ENCODE assay signal across 9 cellular contexts in genomic region chr10:51389415-51390342, GRCh38.
DNase-seq lines count a peak whose midpoint lies in the region; ATAC-seq and TF ChIP-seq lines count a peak whose summit lies in the region.
"Had no signal": no experiment of that assay in that cellular context is flagged by ENCODE, and none has a peak within 500 bp of the region (broad histone marks: within the 10 kb centered on the region; RNA-seq: fewer than 3 reads in every experiment).

No MANE protein-coding gene starts in this region.

- peaks cover 28% of the 10 kb centered on the region for H3K4me1 Mint-ChIP-seq in nephron
- H3K4me1 Mint-ChIP-seq: memory B cell had no signal

- peaks cover 4 to 19% (median 8%) of the 10 kb centered on the region in 4 donors for H3K4me1 ChIP-seq in esophagus muscularis mucosa

- H3K27ac ChIP-seq in esophagus muscularis mucosa (replicated peaks in 1 of 4): no peak overlapping the region

- H3K36me3 ChIP-seq in esophagus muscularis mucosa: no peaks in the 10 kb centered on the region

- H3K4me3 Mint-ChIP-seq in nephron: no peak overlapping the region
- H3K4me3 Mint-ChIP-seq: memory B cell had no signal

- H3K27ac Mint-ChIP-seq in nephron: peak overlapping the region in 2 of 3 experiments; percentile 45 to 53
- H3K27ac Mint-ChIP-seq: memory B cell had no signal

- TF ChIP-seq EP300 in esophagus muscularis mucosa (IDR thresholded peaks at IDR 0.05): no peak

- H3K4me3 ChIP-seq in LNCaP clone FGC (ENCODE audit: low read depth, low read length) (no peak overlapping the region), esophagus muscularis mucosa (no peak overlapping the region)

- no peak for ATAC-seq in GM21423 (IDR thresholded peaks at IDR 0.05; ENCODE audit: unreplicated experiment)

- H3K9me3 Mint-ChIP-seq in nephron: no peaks in the 10 kb centered on the region
- H3K9me3 Mint-ChIP-seq: memory B cell had no signal

- no peaks in the 10 kb centered on the region for H3K9me3 ChIP-seq in esophagus muscularis mucosa

- 67% methylated on average over 3 of the region's 3 CpGs for WGBS in esophagus muscularis mucosa

- TF ChIP-seq CTCF in LNCaP clone FGC (IDR thresholded peaks at IDR 0.05; ENCODE audit: control insufficient read depth, extremely low read depth, insufficient read depth): peak; percentile 80
- TF ChIP-seq CTCF in esophagus muscularis mucosa (IDR thresholded peaks at IDR 0.05): peak; percentile 33 to 58 (median 39)
- TF ChIP-seq CTCF in nephron (IDR thresholded peaks at IDR 0.05; ENCODE audit: unreplicated experiment in 3 of 3): peak; percentile 19 to 51 (median 26)

- H3K27me3 Mint-ChIP-seq in nephron (ENCODE audit: low read depth): no peaks in the 10 kb centered on the region
- H3K27me3 Mint-ChIP-seq: memory B cell had no signal

- no peaks in the 10 kb centered on the region for H3K27me3 ChIP-seq in esophagus muscularis mucosa

- intact Hi-C loops in esophagus muscularis mucosa (cut with DNase I): loop anchor here (2.0 kb wide), 1 partner anchor 33 kb away; no protein-coding TSS in a partner anchor

- H3K36me3 Mint-ChIP-seq in nephron (ENCODE audit: low read depth): no peaks in the 10 kb centered on the region
- H3K36me3 Mint-ChIP-seq: memory B cell had no signal

- DNase-seq in activated effector memory CD4-positive, alpha-beta T cell treated with anti-CD3 and anti-CD28 coated beads, Interleukin-2, amount 50 U/mL, for 16 hours: peak; percentile 70
- DNase-seq in activated effector memory CD4-positive, alpha-beta T cell treated with Interleukin-2 at 50 U/mL for 16 hours: no peak
- DNase-seq in HCEC 1CT: peak; percentile 96
- DNase-seq in LNCaP clone FGC (ENCODE audit: low read depth): no peak
- peak; percentile 61 for DNase-seq in activated CD4-positive, alpha-beta T cell treated with anti-CD3 and anti-CD28 coated beads for 48 hours
- no peak for DNase-seq in esophagus muscularis mucosa (ENCODE audit: extremely low spot score)

- TF ChIP-seq POLR2A in esophagus muscularis mucosa (IDR thresholded peaks at IDR 0.05; ENCODE audit: low read depth): no peak

Comparison
In these comparisons a context has a peak if more than half of its experiments do, and no peak if none do; other contexts are left out.
1. DNase-seq: peak in activated effector memory CD4-positive, alpha-beta T cell treated with anti-CD3 and anti-CD28 coated beads, Interleukin-2, amount 50 U/mL, for 16 hours (single experiment), HCEC 1CT (single experiment) and activated CD4-positive, alpha-beta T cell treated with anti-CD3 and anti-CD28 coated beads for 48 hours (single experiment); none in activated effector memory CD4-positive, alpha-beta T cell treated with Interleukin-2 at 50 U/mL for 16 hours (single experiment), LNCaP clone FGC (single experiment) and esophagus muscularis mucosa (single experiment).
2. CTCF ChIP-seq: peak in every context shown above with its lines; median percentile 80 in LNCaP clone FGC; 39 in esophagus muscularis mucosa; 26 in nephron.